Comparison of ENCODE assay signal across 27 cellular contexts in the genomic region with DNA sequence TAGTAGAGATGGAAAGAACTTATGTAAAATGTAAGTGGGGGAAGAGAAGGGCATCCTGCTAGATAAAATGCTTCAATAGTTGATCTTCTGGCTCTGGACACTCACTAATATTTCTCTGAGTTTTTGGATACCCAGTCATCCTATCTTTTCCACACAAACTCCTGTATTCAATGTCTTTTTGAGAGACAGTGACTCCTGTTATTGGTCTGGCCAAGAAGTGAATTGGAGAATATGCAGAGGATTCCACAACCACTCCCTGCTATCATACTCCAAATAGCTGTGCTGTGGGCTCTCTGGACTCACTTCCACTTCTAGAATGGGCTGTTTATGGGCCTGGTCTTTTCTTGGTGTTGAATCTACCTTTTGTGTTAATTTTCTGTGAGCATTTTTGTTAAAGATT.
"Had no signal": no experiment of that assay in that cellular context is flagged by ENCODE, and none has a peak within 500 bp of the region (broad histone marks: within the 10 kb centered on the region; RNA-seq: fewer than 3 reads in every experiment).

No MANE protein-coding gene starts in this region.

- H3K36me3 Mint-ChIP-seq: activated naive CD4-positive, alpha-beta T cell treated with anti-CD3 and anti-CD28 coated beads, Interleukin-2, amount 50 U/mL, for 72 hours had no signal

- H3K9ac ChIP-seq: KMS-11 had no signal

- H3K36me3 ChIP-seq: adrenal gland, breast epithelium, WERI-Rb-1 had no signal

- H3K9me3 Mint-ChIP-seq: activated CD4-positive, alpha-beta T cell treated with anti-CD3 and anti-CD28 coated beads, Interleukin-2, amount 10 ng/mL, durations not matched to agents 7 days and 5 days; activated naive CD4-positive, alpha-beta T cell treated with anti-CD3 and anti-CD28 coated beads, Interleukin-2, amount 50 U/mL, for 72 hours; activated T-helper 1 cell treated with anti-CD3 and anti-CD28 coated beads, Interleukin-12 subunit alpha, Interleukin-12 subunit beta, Interleukin-2, Interleukin-4 antibody, amounts not matched to agents 30 ng/mL and 10 ng/mL and 1 ng/mL, durations not matched to agents 14 hours and 24 hours and 36 hours had no signal

- H3K4me3 Mint-ChIP-seq: activated CD4-positive, alpha-beta T cell treated with anti-CD3 and anti-CD28 coated beads, Interleukin-2, amount 10 ng/mL, durations not matched to agents 7 days and 5 days; activated naive CD4-positive, alpha-beta T cell treated with anti-CD3 and anti-CD28 coated beads for 36 hours; activated T-cell treated with anti-CD3 and anti-CD28 coated beads, Interleukin-2, amount 50 U/mL, for 4 hours; activated T-helper 1 cell treated with anti-CD3 and anti-CD28 coated beads, Interleukin-12 subunit alpha, Interleukin-12 subunit beta, Interleukin-2, Interleukin-4 antibody, amounts not matched to agents 30 ng/mL and 10 ng/mL and 1 ng/mL, durations not matched to agents 14 hours and 24 hours and 36 hours had no signal

- H3K4me2 ChIP-seq: KMS-11, PC-9 had no signal

- H2AFZ ChIP-seq: PC-9 had no signal

- H3K27ac Mint-ChIP-seq: activated CD4-positive, alpha-beta T cell treated with anti-CD3 and anti-CD28 coated beads, Interleukin-2, amount 10 ng/mL, durations not matched to agents 7 days and 5 days; activated naive CD4-positive, alpha-beta T cell treated with anti-CD3 and anti-CD28 coated beads for 36 hours; activated naive CD4-positive, alpha-beta T cell treated with anti-CD3 and anti-CD28 coated beads, Interleukin-2, amount 50 U/mL, for 72 hours; activated T-helper 1 cell treated with anti-CD3 and anti-CD28 coated beads, Interleukin-12 subunit alpha, Interleukin-12 subunit beta, Interleukin-2, Interleukin-4 antibody, amounts not matched to agents 30 ng/mL and 10 ng/mL and 1 ng/mL, durations not matched to agents 14 hours and 24 hours and 36 hours had no signal

- H3K4me1 ChIP-seq: adrenal gland, body of pancreas, breast epithelium had no signal

- H3K27me3 ChIP-seq: adrenal gland, body of pancreas, breast epithelium had no signal

- H3K27ac ChIP-seq: adrenal gland, body of pancreas, breast epithelium, KMS-11, PC-9, RWPE1, WERI-Rb-1 had no signal

- H3K4me3 ChIP-seq: adrenal gland, body of pancreas, breast epithelium, PC-9 had no signal

- DNase-seq: activated CD4-positive, alpha-beta T cell treated with anti-CD3 and anti-CD28 coated beads, Interleukin-2, amount 10 ng/mL, durations not matched to agents 7 days and 5 days; activated CD4-positive, alpha-beta T cell treated with anti-CD3 and anti-CD28 coated beads, Interleukin-2, amount 50 U/mL, for 48 hours; activated CD4-positive, CD25-positive, alpha-beta regulatory T cell; activated CD8-positive, alpha-beta memory T cell treated with anti-CD3 and anti-CD28 coated beads, Interleukin-2, amount 50 U/mL, for 4 hours; activated gamma-delta T cell treated with Interleukin-2 at 50 U/mL for 16 hours; activated naive CD4-positive, alpha-beta T cell treated with anti-CD3 and anti-CD28 coated beads for 36 hours; activated T-cell treated with anti-CD3 and anti-CD28 coated beads for 4 hours; activated T-cell treated with anti-CD3 and anti-CD28 coated beads, Interleukin-2, amount 50 U/mL, for 4 hours; adrenal gland; body of pancreas; cerebellar nuclear complex; NCI-H1092 treated with DMSO at 0.1 percent for 48 hours; NCI-H1417; NCI-H1930; NCI-H2081 treated with DMSO at 0.1 percent for 48 hours; NCI-H226; NCI-H524; PC-9; SIG-M5; T1000; WERI-Rb-1 had no signal

- H3K9me3 ChIP-seq: body of pancreas, breast epithelium had no signal

- H3K27me3 Mint-ChIP-seq: activated CD4-positive, alpha-beta T cell treated with anti-CD3 and anti-CD28 coated beads, Interleukin-2, amount 10 ng/mL, durations not matched to agents 7 days and 5 days had no signal

- ATAC-seq: activated naive CD4-positive, alpha-beta T cell treated with anti-CD3 and anti-CD28 coated beads, Interleukin-2, amount 50 U/mL, for 72 hours; activated T-cell treated with anti-CD3 and anti-CD28 coated beads, Interleukin-2, amount 50 U/mL, for 4 hours; body of pancreas; Right ventricle myocardium inferior had no signal

- H3K4me1 Mint-ChIP-seq: activated CD4-positive, alpha-beta T cell treated with anti-CD3 and anti-CD28 coated beads, Interleukin-2, amount 10 ng/mL, durations not matched to agents 7 days and 5 days had no signal
